In the genomic region with DNA sequence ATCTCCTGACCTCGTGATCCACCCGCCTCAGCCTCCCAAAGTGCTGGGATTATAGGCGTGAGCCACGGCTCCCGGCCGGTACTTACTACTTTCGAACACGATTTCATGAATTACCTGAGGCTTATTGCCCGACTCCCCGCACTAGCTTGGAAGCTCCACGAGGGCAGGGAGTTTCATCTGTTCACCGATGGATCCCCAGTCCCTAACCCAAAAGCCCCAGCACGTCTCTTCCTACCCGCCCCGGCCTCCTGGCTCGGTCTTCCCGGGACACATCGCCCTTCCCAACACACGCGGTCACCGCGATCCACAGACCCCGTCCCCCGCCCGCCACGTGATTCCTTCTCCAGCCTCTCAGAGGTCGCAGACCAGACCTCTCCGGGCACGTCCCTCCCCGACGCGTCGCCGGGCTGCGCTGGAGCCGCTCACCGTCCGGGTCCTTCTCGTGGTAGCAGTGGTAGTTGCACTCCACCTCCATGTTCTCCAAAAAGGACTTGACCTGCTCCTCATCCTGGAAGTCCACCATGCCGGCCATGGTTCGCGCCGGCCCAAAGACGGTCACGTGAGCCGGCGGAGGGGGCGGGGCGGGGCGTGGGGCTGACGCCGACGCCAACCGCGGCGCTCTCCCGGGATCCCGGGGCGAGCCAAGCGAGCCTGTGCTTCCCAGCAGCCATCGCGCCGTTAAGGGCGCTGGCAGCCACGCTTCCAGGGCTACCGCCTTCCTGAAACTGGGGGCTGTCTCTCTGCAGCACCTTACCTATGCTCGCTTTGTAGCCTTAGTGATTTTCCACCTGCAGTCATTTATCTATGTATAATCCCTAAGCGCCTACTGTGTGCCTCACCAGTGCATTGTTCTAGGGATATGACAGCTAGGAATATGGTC, we compare ENCODE assay signal across 1 cellular context.
TF ChIP-seq lines count a peak whose summit lies in the region.

A gene (minus strand): TSS at position 553 of the 880 bp plus-strand sequence. CDS start 21 bp downstream, at position 532.

TF ChIP-seq in A549, 52 proteins besides CTCF, POLR2A, EP300 and RAD21 (continued from another document):
- TF ChIP-seq, protein P1, sequence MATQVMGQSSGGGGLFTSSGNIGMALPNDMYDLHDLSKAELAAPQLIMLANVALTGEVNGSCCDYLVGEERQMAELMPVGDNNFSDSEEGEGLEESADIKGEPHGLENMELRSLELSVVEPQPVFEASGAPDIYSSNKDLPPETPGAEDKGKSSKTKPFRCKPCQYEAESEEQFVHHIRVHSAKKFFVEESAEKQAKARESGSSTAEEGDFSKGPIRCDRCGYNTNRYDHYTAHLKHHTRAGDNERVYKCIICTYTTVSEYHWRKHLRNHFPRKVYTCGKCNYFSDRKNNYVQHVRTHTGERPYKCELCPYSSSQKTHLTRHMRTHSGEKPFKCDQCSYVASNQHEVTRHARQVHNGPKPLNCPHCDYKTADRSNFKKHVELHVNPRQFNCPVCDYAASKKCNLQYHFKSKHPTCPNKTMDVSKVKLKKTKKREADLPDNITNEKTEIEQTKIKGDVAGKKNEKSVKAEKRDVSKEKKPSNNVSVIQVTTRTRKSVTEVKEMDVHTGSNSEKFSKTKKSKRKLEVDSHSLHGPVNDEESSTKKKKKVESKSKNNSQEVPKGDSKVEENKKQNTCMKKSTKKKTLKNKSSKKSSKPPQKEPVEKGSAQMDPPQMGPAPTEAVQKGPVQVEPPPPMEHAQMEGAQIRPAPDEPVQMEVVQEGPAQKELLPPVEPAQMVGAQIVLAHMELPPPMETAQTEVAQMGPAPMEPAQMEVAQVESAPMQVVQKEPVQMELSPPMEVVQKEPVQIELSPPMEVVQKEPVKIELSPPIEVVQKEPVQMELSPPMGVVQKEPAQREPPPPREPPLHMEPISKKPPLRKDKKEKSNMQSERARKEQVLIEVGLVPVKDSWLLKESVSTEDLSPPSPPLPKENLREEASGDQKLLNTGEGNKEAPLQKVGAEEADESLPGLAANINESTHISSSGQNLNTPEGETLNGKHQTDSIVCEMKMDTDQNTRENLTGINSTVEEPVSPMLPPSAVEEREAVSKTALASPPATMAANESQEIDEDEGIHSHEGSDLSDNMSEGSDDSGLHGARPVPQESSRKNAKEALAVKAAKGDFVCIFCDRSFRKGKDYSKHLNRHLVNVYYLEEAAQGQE (IDR thresholded peaks at IDR 0.05), result no peak
- TF ChIP-seq CHD2 (IDR thresholded peaks at IDR 0.05; ENCODE audit: low read length, partially characterized antibody) (no peak), GATA3 (IDR thresholded peaks at IDR 0.05; ENCODE audit: borderline replicate concordance) (no peak), JUNB (IDR thresholded peaks at IDR 0.05) (no peak)
- TF ChIP-seq, protein P2, sequence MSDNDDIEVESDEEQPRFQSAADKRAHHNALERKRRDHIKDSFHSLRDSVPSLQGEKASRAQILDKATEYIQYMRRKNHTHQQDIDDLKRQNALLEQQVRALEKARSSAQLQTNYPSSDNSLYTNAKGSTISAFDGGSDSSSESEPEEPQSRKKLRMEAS (IDR thresholded peaks at IDR 0.05), result peak; percentile 99
- TF ChIP-seq, protein P3, sequence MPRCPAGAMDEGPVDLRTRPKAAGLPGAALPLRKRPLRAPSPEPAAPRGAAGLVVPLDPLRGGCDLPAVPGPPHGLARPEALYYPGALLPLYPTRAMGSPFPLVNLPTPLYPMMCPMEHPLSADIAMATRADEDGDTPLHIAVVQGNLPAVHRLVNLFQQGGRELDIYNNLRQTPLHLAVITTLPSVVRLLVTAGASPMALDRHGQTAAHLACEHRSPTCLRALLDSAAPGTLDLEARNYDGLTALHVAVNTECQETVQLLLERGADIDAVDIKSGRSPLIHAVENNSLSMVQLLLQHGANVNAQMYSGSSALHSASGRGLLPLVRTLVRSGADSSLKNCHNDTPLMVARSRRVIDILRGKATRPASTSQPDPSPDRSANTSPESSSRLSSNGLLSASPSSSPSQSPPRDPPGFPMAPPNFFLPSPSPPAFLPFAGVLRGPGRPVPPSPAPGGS (IDR thresholded peaks at IDR 0.05), result peak; percentile 59; the same call in 1 of the 3 replicates
TF ChIP-seq in A549: peak in this region for 10.
